15 cellular contexts compared by ENCODE assay signal in the genomic region with DNA sequence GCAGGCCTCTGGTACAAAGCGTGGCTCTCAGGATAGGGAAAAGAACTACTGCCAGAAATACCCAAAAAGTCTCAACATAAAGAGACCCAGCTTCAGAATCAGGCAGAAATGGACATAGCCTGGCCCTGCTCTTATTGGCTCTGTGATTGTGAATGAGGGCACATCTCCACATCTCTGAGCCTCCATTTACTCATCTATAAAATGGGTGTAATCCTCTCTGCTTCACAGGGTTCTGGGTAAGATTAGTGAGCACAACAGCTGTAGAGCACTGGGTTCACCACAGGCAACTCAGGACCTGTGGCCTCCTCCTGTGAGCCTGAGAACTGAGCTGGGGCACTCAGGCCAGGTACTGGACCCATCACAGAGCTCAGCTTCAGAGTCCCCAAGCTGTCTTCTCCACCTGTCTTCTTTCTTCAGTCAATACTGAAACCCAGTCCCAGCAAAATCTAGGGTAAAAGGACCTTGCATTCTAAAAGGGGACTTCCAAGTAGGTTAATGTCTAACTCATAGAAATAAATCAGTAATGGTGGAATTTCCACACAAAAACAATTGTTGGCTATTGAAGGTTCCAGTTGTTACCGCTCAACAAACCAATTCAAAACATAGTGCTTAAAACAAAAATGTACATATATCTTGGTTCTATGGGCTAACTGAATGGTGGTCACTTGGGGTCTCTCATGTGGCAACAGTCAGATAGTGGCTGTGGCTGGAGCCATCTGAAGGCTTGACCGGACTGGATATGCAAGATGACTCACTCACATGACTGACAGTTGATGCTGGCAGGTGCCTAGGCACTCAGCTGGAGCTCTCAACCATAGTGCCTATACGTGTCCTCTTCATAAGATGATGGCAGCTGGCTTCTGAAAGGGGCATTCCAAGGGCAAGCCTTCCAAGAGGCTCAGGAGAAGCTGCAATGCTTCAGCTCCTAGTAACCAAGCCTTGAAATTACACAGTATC. TPM values are rescaled to one million over a fixed set of nuclear protein-coding genes. Genes with fewer than 3 reads are reported as not detected.
DNase-seq lines count a peak whose midpoint lies in the region; ATAC-seq, FAIRE-seq and TF ChIP-seq lines count a peak whose summit lies in the region.
"Had no signal": no experiment of that assay in that cellular context is flagged by ENCODE, and none has a peak within 500 bp of the region (broad histone marks: within the 10 kb centered on the region; RNA-seq: fewer than 3 reads in every experiment).

No MANE protein-coding gene starts in this region.

- H2AFZ ChIP-seq in trophoblast cell (ENCODE audit: insufficient read depth, low read length, poor library complexity), result no peak overlapping the region

- ATAC-seq in GM19372 (IDR thresholded peaks at IDR 0.05; ENCODE audit: low read depth, unreplicated experiment) (peak; percentile 77), HG02763 (IDR thresholded peaks at IDR 0.05; ENCODE audit: unreplicated experiment) (peak; percentile 73), HG03457 (IDR thresholded peaks at IDR 0.05; ENCODE audit: unreplicated experiment) (peak; percentile 84)
- ATAC-seq in natural killer cell treated with Interleukin-12 subunit alpha and Interleukin-12 subunit beta and Interleukin-15 and Interleukin-18, amount 100 ng/mL, for 72 hours, result no peak
- ATAC-seq: natural killer cell had no signal

- H4K91ac ChIP-seq in trophoblast cell (ENCODE audit: low read depth, low read length), result no peak overlapping the region

- WGBS in transverse colon (ENCODE audit: low coverage in 1 of 2), 2 donors, result 82 to 100% methylated on average over 1 to 4 of the region's 4 CpGs
- WGBS in trophoblast cell (ENCODE audit: extremely low coverage, insufficient coverage, insufficient read length), result no CpG with 5 or more reads among the region's 4 CpGs

- H3K27ac Mint-ChIP-seq in natural killer cell treated with Interleukin-12 subunit alpha and Interleukin-12 subunit beta and Interleukin-15 and Interleukin-18, amount 100 ng/mL, for 72 hours, result no peak overlapping the region
- H3K27ac Mint-ChIP-seq: natural killer cell had no signal

- H3K4me1 ChIP-seq in transverse colon (no peaks in the 10 kb centered on the region), trophoblast cell (ENCODE audit: control insufficient read depth in 1 of 2, insufficient read depth in 2 of 2, low read length in 2 of 2) (peaks cover 0 to 2% of the 10 kb centered on the region in 2 experiments)

- peaks cover 4% of the 10 kb centered on the region for H3K9me3 Mint-ChIP-seq in natural killer cell treated with Interleukin-12 subunit alpha and Interleukin-12 subunit beta and Interleukin-15 and Interleukin-18, amount 100 ng/mL, for 72 hours
- H3K9me3 Mint-ChIP-seq: H9 had no signal

- no peaks in the 10 kb centered on the region for H3K36me3 Mint-ChIP-seq in natural killer cell treated with Interleukin-12 subunit alpha and Interleukin-12 subunit beta and Interleukin-15 and Interleukin-18, amount 100 ng/mL, for 72 hours
- H3K36me3 Mint-ChIP-seq: natural killer cell had no signal

- peak; percentile 91 for FAIRE-seq in GM12892 (lab: Jason Lieb, UNC)
- FAIRE-seq: islet of Langerhans had no signal

- H4K8ac ChIP-seq in trophoblast cell (ENCODE audit: low read depth, low read length), result no peak overlapping the region

- H3K14ac ChIP-seq in trophoblast cell (ENCODE audit: low read length), result no peak overlapping the region

- in situ Hi-C loops in transverse colon (cut with MboI; ENCODE audit: low pct_ligation_motif_present in 1 of 4, low pct_unique_long_range_greater_than_20kb in 1 of 4, low sequenced_read_pairs in 3 of 4), result no loop called here

- no peak overlapping the region for H3K4me3 Mint-ChIP-seq in natural killer cell treated with Interleukin-12 subunit alpha and Interleukin-12 subunit beta and Interleukin-15 and Interleukin-18, amount 100 ng/mL, for 72 hours
- H3K4me3 Mint-ChIP-seq: H9, natural killer cell had no signal

- H3K9me3 ChIP-seq in transverse colon, result no peaks in the 10 kb centered on the region
- H3K9me3 ChIP-seq in trophoblast cell (ENCODE audit: insufficient read depth, low read depth, low read length), result no peaks in the 10 kb centered on the region

- no peak for DNase-seq in GM12892 (ENCODE audit: insufficient read length)
- DNase-seq in transverse colon, result no peak
- no peak for DNase-seq in activated naive CD4-positive, alpha-beta T cell treated with Interleukin-2 at 50 U/mL for 16 hours
- DNase-seq in trophoblast cell, result no peak
- no peak for DNase-seq in natural killer cell treated with Interleukin-12 subunit alpha and Interleukin-12 subunit beta and Interleukin-15 and Interleukin-18, amount 100 ng/mL, for 72 hours (ENCODE audit: low spot score)
- DNase-seq: activated CD4-positive, alpha-beta T cell treated with anti-CD3 and anti-CD28 coated beads for 1 hour; H9; natural killer cell; NCI-H526 had no signal

- TF ChIP-seq CTCF in transverse colon (IDR thresholded peaks at IDR 0.05), result no peak

- H3K27me3 Mint-ChIP-seq in natural killer cell treated with Interleukin-12 subunit alpha and Interleukin-12 subunit beta and Interleukin-15 and Interleukin-18, amount 100 ng/mL, for 72 hours, result peaks cover 3 to 11% of the 10 kb centered on the region in 2 donors

- no peak overlapping the region for H3K4me2 ChIP-seq in trophoblast cell (ENCODE audit: low read length)

- H3K4me3 ChIP-seq in transverse colon, result no peak overlapping the region
- H3K4me3 ChIP-seq in trophoblast cell (ENCODE audit: low read depth, low read length), result no peak overlapping the region

- H2BK120ac ChIP-seq in trophoblast cell (ENCODE audit: insufficient read depth, low read length, poor library complexity), result no peak overlapping the region

- no peak overlapping the region for H4K12ac ChIP-seq in trophoblast cell (ENCODE audit: low read depth, low read length)

- H3K27ac ChIP-seq in transverse colon (no peak overlapping the region), trophoblast cell (ENCODE audit: low read depth, low read length) (no peak overlapping the region)

- TF ChIP-seq POLR2A in GM12892 (IDR thresholded peaks at IDR 0.05; ENCODE audit: low read depth, low read length), result no peak
- no peak for TF ChIP-seq POLR2A in transverse colon (IDR thresholded peaks at IDR 0.05)

- H3K9ac ChIP-seq in trophoblast cell (ENCODE audit: low read length), result no peak overlapping the region

- no peaks in the 10 kb centered on the region for H3K4me1 Mint-ChIP-seq in natural killer cell treated with Interleukin-12 subunit alpha and Interleukin-12 subunit beta and Interleukin-15 and Interleukin-18, amount 100 ng/mL, for 72 hours (ENCODE audit: low read depth in 2 of 2)
- H3K4me1 Mint-ChIP-seq: natural killer cell had no signal

- no peak overlapping the region for H2BK5ac ChIP-seq in trophoblast cell (ENCODE audit: low read depth, low read length, poor library complexity)

- intact Hi-C loops in transverse colon (cut with DNase I; ENCODE audit: low total_unique reads), result no loop called here

- no peak overlapping the region for H3K18ac ChIP-seq in trophoblast cell (ENCODE audit: low read length)

- no peaks in the 10 kb centered on the region for H3K79me2 ChIP-seq in trophoblast cell (ENCODE audit: control insufficient read depth, insufficient read depth, low read length, poor library complexity)

- no peaks in the 10 kb centered on the region for H3K79me1 ChIP-seq in trophoblast cell (ENCODE audit: low read length)

- H3K27me3 ChIP-seq in transverse colon, result no peaks in the 10 kb centered on the region
- no peaks in the 10 kb centered on the region for H3K27me3 ChIP-seq in trophoblast cell (ENCODE audit: insufficient read depth, low read length)

- H3K4ac ChIP-seq in trophoblast cell (ENCODE audit: low read depth, low read length), result no peak overlapping the region

- no peak overlapping the region for H2AK5ac ChIP-seq in trophoblast cell (ENCODE audit: low read length)

- no peak overlapping the region for H2BK12ac ChIP-seq in trophoblast cell (ENCODE audit: low read length)

- H3K36me3 ChIP-seq in transverse colon (no peaks in the 10 kb centered on the region), trophoblast cell (ENCODE audit: control insufficient read depth in 1 of 2, insufficient read depth in 2 of 2, low read length in 2 of 2) (no peaks in the 10 kb centered on the region)

- no peak for TF ChIP-seq EP300 in transverse colon (IDR thresholded peaks at IDR 0.05; ENCODE audit: low read depth)

- H3K23ac ChIP-seq in trophoblast cell (ENCODE audit: low read length), result no peak overlapping the region

RNA-seq across cellular contexts. Expression of a gene that starts 47.3 kb away (rescaled TPM):
- polyA plus RNA-seq in GM12892 (2012; ENCODE audit: missing spikeins), result not detected
- not detected for total RNA-seq in transverse colon
- 0.01 and 0.03 TPM in 2 replicates for polyA plus RNA-seq in trophoblast cell (2013)
- total RNA-seq in natural killer cell treated with Interleukin-12 subunit alpha and Interleukin-12 subunit beta and Interleukin-15 and Interleukin-18, amount 100 ng/mL, for 72 hours, result not detected
- total RNA-seq: cardiac septum, H9, natural killer cell, SK-MEL-5 had no signal

Comparison
In these comparisons a context has a peak if more than half of its experiments do, and no peak if none do; other contexts are left out.
1. ATAC-seq: peak in GM19372 (single experiment), HG02763 (single experiment) and HG03457 (single experiment); none in natural killer cell treated with Interleukin-12 subunit alpha and Interleukin-12 subunit beta and Interleukin-15 and Interleukin-18, amount 100 ng/mL, for 72 hours (0 of 2).